8 cellular contexts compared by ENCODE assay signal in genomic region chr5:76542887-76543690, GRCh38.
A peak's percentile ranks its signal among the peaks of the same experiment; 100 is the strongest.
DNase-seq lines count a peak whose midpoint lies in the region; ATAC-seq and TF ChIP-seq lines count a peak whose summit lies in the region.

No MANE protein-coding gene starts in this region.

- H3K27me3 ChIP-seq in DND-41 (ENCODE audit: insufficient read depth, low read length, poor library complexity), result no peaks in the 10 kb centered on the region

- H3K4me1 ChIP-seq in DND-41 (ENCODE audit: insufficient read depth, low read length), result peaks cover 2% of the 10 kb centered on the region; the same call in 1 of the 2 replicates

- H3K9me3 ChIP-seq in DND-41 (ENCODE audit: insufficient read depth, low read length, severe bottlenecking), result no peaks in the 10 kb centered on the region

- H3K27ac ChIP-seq in DND-41 (ENCODE audit: low read length), result no peak overlapping the region

- no peaks in the 10 kb centered on the region for H3K79me2 ChIP-seq in DND-41 (ENCODE audit: insufficient read depth, low read length)

- H2AFZ ChIP-seq in DND-41 (ENCODE audit: low read depth, low read length), result no peak overlapping the region

- TF ChIP-seq CTCF in DND-41 (IDR thresholded peaks at IDR 0.05; ENCODE audit: borderline replicate concordance, extremely low read depth, low read length, poor library complexity, severe bottlenecking), result no peak

- H3K9ac ChIP-seq in DND-41 (ENCODE audit: low read depth, low read length), result no peak overlapping the region

- no peak overlapping the region for H3K4me3 ChIP-seq in DND-41 (ENCODE audit: low read depth in 1 of 2, low read length in 2 of 2)

- DNase-seq in DND-41, result no peak
- DNase-seq in activated CD4-positive, CD25-positive, alpha-beta regulatory T cell treated with anti-CD3 and anti-CD28 coated beads, Interleukin-2, amount 50 U/mL, for 72 hours, result peak; percentile 63
- peak; percentile 57 for DNase-seq in effector CD4-positive, alpha-beta T cell
- peak; percentile 50 to 58 for DNase-seq in stimulated activated CD4-positive, alpha-beta T cell treated with anti-CD3 and anti-CD28 coated beads, Interleukin-15, amount 100 ng/mL, for 48 hours (ENCODE audit: low read depth in 2 of 2)
- no peak for DNase-seq in Kasumi-1 (lab: John Stamatoyannopoulos, UW)
- no peak for DNase-seq in GM19238 (ENCODE audit: insufficient read length, low spot score)

- no peak overlapping the region for H3K4me2 ChIP-seq in DND-41 (ENCODE audit: insufficient read depth, low read length)

- no peaks in the 10 kb centered on the region for H4K20me1 ChIP-seq in DND-41 (ENCODE audit: insufficient read depth, low read length)

- no peaks in the 10 kb centered on the region for H3K36me3 ChIP-seq in DND-41 (ENCODE audit: insufficient read depth, low read length)

- ATAC-seq in DND-41 (ENCODE audit: insufficient read depth, low read depth) (peak; percentile 12; the same call in 1 of the 3 replicates), GM19467 (IDR thresholded peaks at IDR 0.05; ENCODE audit: unreplicated experiment) (no peak), HG02970 (IDR thresholded peaks at IDR 0.05; ENCODE audit: low FRiP score, unreplicated experiment) (no peak)

Comparison
In these comparisons a context has a peak if more than half of its experiments do, and no peak if none do; other contexts are left out.
1. DNase-seq: peak in activated CD4-positive, CD25-positive, alpha-beta regulatory T cell treated with anti-CD3 and anti-CD28 coated beads, Interleukin-2, amount 50 U/mL, for 72 hours (single experiment), effector CD4-positive, alpha-beta T cell (single experiment) and stimulated activated CD4-positive, alpha-beta T cell treated with anti-CD3 and anti-CD28 coated beads, Interleukin-15, amount 100 ng/mL, for 48 hours (2 of 2); none in DND-41 (single experiment), Kasumi-1 (0 of 2) and GM19238 (single experiment).